In the genomic region with DNA sequence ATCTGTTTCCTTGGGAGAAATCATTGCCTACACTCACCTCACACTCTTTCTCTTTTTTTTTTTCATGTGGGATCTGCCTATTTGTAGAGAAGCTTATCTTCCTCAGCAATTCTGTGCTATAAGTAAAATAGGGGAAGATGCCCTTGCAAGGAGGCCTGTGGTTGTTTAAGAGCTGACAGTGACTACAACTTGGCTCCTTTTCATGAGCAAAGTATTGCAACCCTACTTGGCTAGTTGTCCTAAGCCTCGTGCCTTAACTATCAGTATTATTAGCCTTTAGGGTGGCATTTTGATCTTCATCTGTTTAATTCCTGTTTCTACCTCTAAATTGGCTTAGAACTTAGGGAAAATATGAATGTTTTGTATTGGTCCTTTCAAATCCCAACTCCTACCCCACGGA, we compare ENCODE assay signal across 1 cellular context.
TF ChIP-seq lines count a peak whose summit lies in the region.

No MANE protein-coding gene starts in this region.

TF ChIP-seq in GM23338, 12 proteins besides CTCF, POLR2A, EP300 and RAD21 (continued from another document):
- TF ChIP-seq, protein P1, sequence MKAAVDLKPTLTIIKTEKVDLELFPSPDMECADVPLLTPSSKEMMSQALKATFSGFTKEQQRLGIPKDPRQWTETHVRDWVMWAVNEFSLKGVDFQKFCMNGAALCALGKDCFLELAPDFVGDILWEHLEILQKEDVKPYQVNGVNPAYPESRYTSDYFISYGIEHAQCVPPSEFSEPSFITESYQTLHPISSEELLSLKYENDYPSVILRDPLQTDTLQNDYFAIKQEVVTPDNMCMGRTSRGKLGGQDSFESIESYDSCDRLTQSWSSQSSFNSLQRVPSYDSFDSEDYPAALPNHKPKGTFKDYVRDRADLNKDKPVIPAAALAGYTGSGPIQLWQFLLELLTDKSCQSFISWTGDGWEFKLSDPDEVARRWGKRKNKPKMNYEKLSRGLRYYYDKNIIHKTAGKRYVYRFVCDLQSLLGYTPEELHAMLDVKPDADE (IDR thresholded peaks at IDR 0.05) = no peak
- TF ChIP-seq JUNB (IDR thresholded peaks at IDR 0.05; ENCODE audit: unreplicated experiment) (no peak), EZH2phosphoT487 (IDR thresholded peaks at IDR 0.05; ENCODE audit: unreplicated experiment) (no peak), EZH2 (IDR thresholded peaks at IDR 0.05; ENCODE audit: low read depth, unreplicated experiment) (no peak), ZNF114 (CRISPR knock-in tag; IDR thresholded peaks at IDR 0.05) (no peak), NANOG (IDR thresholded peaks at IDR 0.05; ENCODE audit: borderline replicate concordance) (no peak)
TF ChIP-seq in GM23338: peak in this region for 0.
